17 cellular contexts compared by ENCODE assay signal in genomic region chr6:158521759-158522158, GRCh38. TPM values are rescaled to one million over a fixed set of nuclear protein-coding genes. Genes with fewer than 3 reads are reported as not detected.
DNase-seq lines count a peak whose midpoint lies in the region; ATAC-seq and TF ChIP-seq lines count a peak whose summit lies in the region.
"Had no signal": no experiment of that assay in that cellular context is flagged by ENCODE, and none has a peak within 500 bp of the region (broad histone marks: within the 10 kb centered on the region; RNA-seq: fewer than 3 reads in every experiment).

No MANE protein-coding gene starts in this region.

- intact Hi-C loops in left lung (cut with DNase I) (no loop called here), PC-3 (cut with micrococcal nuclease) (no loop called here)

- no peaks in the 10 kb centered on the region for H3K79me2 ChIP-seq in PC-3 (ENCODE audit: low read length)

- peaks cover 0 to 20% (median 8%) of the 10 kb centered on the region in 11 experiments; a peak in 9 of 22 replicates for H4K20me1 ChIP-seq in BLaER1 treated with 17β-estradiol and CSF1 and Interleukin-3, amounts not matched to agents 10 nM and 100 nM
- no peaks in the 10 kb centered on the region for H4K20me1 ChIP-seq in PC-3 (ENCODE audit: low read length)

- POLR2A ChIA-PET in PC-3 (lab: Charles Lee; ENCODE audit: unreplicated experiment) = no interaction called here

- H3K27ac ChIP-seq in BLaER1 treated with 17β-estradiol and CSF1 and Interleukin-3, amounts not matched to agents 10 nM and 100 nM = no peak overlapping the region; a peak in 2 of 22 replicates
- H3K27ac ChIP-seq in left lung (no peak overlapping the region), PC-3 (ENCODE audit: low read length) (no peak overlapping the region)
- H3K27ac ChIP-seq: C4-2B, GM23248 had no signal

- H3K4me1 ChIP-seq in BLaER1 treated with 17β-estradiol and CSF1 and Interleukin-3, amounts not matched to agents 10 nM and 100 nM = peaks cover 14 to 50% (median 44%) of the 10 kb centered on the region in 10 experiments
- H3K4me1 ChIP-seq in left lung (peaks cover 6 to 8% of the 10 kb centered on the region in 2 donors), PC-3 (ENCODE audit: insufficient read depth, low read length) (peaks cover 6% of the 10 kb centered on the region; the same call in 1 of the 2 replicates)
- H3K4me1 ChIP-seq: Caco-2 had no signal

- no peak overlapping the region for H2AFZ ChIP-seq in PC-3 (ENCODE audit: low read length)
- H2AFZ ChIP-seq: GM23248 had no signal

- H3K9me2 ChIP-seq in PC-3 (replicated peaks; ENCODE audit: low read length) = no peaks in the 10 kb centered on the region

- BruUV-seq in PC-3 (replicated peaks; lab: Mats Ljungman, UMichigan) = no TSS peak

- H3K9me3 ChIP-seq in BLaER1 treated with 17β-estradiol and CSF1 and Interleukin-3, amounts not matched to agents 10 nM and 100 nM (replicated peaks in 1 of 11) = peaks cover 0 to 18% (median 4%) of the 10 kb centered on the region in 11 experiments; a peak in 14 of 22 replicates
- H3K9me3 ChIP-seq in left lung (peaks cover 0 to under 1% of the 10 kb centered on the region in 2 donors), PC-3 (ENCODE audit: low read length) (no peaks in the 10 kb centered on the region)
- H3K9me3 ChIP-seq: BE2C, Caco-2 had no signal

- CTCF ChIA-PET in PC-3 (lab: Charles Lee) = no interaction called here

- H3K4me2 ChIP-seq in BLaER1 treated with 17β-estradiol and CSF1 and Interleukin-3, amounts not matched to agents 10 nM and 100 nM = peak overlapping the region in 7 of 11 experiments; percentile 15 to 62 (median 51); a peak in 14 of 22 replicates
- no peak overlapping the region for H3K4me2 ChIP-seq in PC-3 (ENCODE audit: low read length)

- H3K27me3 ChIP-seq in BLaER1 treated with 17β-estradiol and CSF1 and Interleukin-3, amounts not matched to agents 10 nM and 100 nM = peaks cover 23 to 45% (median 42%) of the 10 kb centered on the region in 11 experiments
- H3K27me3 ChIP-seq in left lung = peaks cover 2 to 46% of the 10 kb centered on the region in 2 donors
- H3K27me3 ChIP-seq in PC-3 (ENCODE audit: low read length) = no peaks in the 10 kb centered on the region
- H3K27me3 ChIP-seq: BE2C had no signal

- no peaks in the 10 kb centered on the region for H3F3A ChIP-seq in PC-3 (ENCODE audit: low read length, unreplicated experiment)

- no peaks in the 10 kb centered on the region for H3K36me3 ChIP-seq in BLaER1 treated with 17β-estradiol and CSF1 and Interleukin-3, amounts not matched to agents 10 nM and 100 nM
- H3K36me3 ChIP-seq in left lung (no peaks in the 10 kb centered on the region), PC-3 (ENCODE audit: low read depth, low read length) (no peaks in the 10 kb centered on the region)
- H3K36me3 ChIP-seq: BE2C had no signal

- DNase-seq in left lung = no peak
- peak; percentile 49 for DNase-seq in mesenteric fat pad (ENCODE audit: low spot score)
- no peak for DNase-seq in PC-3
- no peak for DNase-seq in NCI-H2029 treated with DMSO at 0.1 percent for 48 hours (lab: John Stamatoyannopoulos, UW)
- DNase-seq: AML-193; BE2C; Caco-2; CD4-positive, CD25-positive, alpha-beta regulatory T cell; CD8-positive, alpha-beta T cell; DMS153; DND-41; GM23248; H7 had no signal

- H3K9ac ChIP-seq in BLaER1 treated with 17β-estradiol and CSF1 and Interleukin-3, amounts not matched to agents 10 nM and 100 nM = no peak overlapping the region
- H3K9ac ChIP-seq in PC-3 (ENCODE audit: low read length) = no peak overlapping the region
- H3K9ac ChIP-seq: GM23248 had no signal

- TF ChIP-seq CTCF in left lung (IDR thresholded peaks at IDR 0.05) (no peak), PC-3 (conservative IDR thresholded peaks at IDR 0.05; ENCODE audit: low read depth, low read length) (no peak)

- ATAC-seq in left lung (peak; percentile 79), PC-3 (no peak), HG02642 (IDR thresholded peaks at IDR 0.05; ENCODE audit: poor library complexity, unreplicated experiment) (no peak)
- ATAC-seq: CD8-positive, alpha-beta T cell; HCT116 had no signal

- no peak overlapping the region for H3K4me3 ChIP-seq in BLaER1 treated with 17β-estradiol and CSF1 and Interleukin-3, amounts not matched to agents 10 nM and 100 nM
- H3K4me3 ChIP-seq in left lung (no peak overlapping the region), PC-3 (ENCODE audit: low read length) (no peak overlapping the region)
- H3K4me3 ChIP-seq: GM23248 had no signal

RNA-seq across cellular contexts. Expression of gene TMEM181, which starts 38.1 kb away (rescaled TPM):
- total RNA-seq in left lung (10 to 100 TPM; 31.8 to 33.3 TPM), mesenteric fat pad (27.3 TPM), PC-3 (2014; rRNA removed) (10.4 and 13.7 TPM in 2 replicates)
